In genomic region chr2:12168354-12169059, GRCh38 we compare ENCODE assay signal across 11 cellular contexts.
DNase-seq lines count a peak whose midpoint lies in the region; ATAC-seq, FAIRE-seq and TF ChIP-seq lines count a peak whose summit lies in the region.
"Had no signal": no experiment of that assay in that cellular context is flagged by ENCODE, and none has a peak within 500 bp of the region (broad histone marks: within the 10 kb centered on the region; RNA-seq: fewer than 3 reads in every experiment).

No MANE protein-coding gene starts in this region.

- H3K4me3 Mint-ChIP-seq in CD4-positive, CD25-positive, alpha-beta regulatory T cell, result no peak overlapping the region
- H3K4me3 Mint-ChIP-seq: natural killer cell had no signal

- TF ChIP-seq EP300 in HepG2 (IDR thresholded peaks at IDR 0.05; ENCODE audit: low read depth in 2 of 2, low read length in 2 of 2), result no peak
- TF ChIP-seq EP300 in HepG2 (CRISPR knock-in tag; IDR thresholded peaks at IDR 0.05; ENCODE audit: borderline replicate concordance), result no peak

- no peaks in the 10 kb centered on the region for H3K27me3 Mint-ChIP-seq in CD4-positive, CD25-positive, alpha-beta regulatory T cell

- H3K4me1 Mint-ChIP-seq in CD4-positive, CD25-positive, alpha-beta regulatory T cell, result peaks cover 0 to 37% (median 2%) of the 10 kb centered on the region in 4 donors

- POLR2A ChIA-PET in HepG2 (lab: Yijun Ruan, JAX), result no interaction called here

- H3K9me3 Mint-ChIP-seq in CD4-positive, CD25-positive, alpha-beta regulatory T cell, result peaks cover 0 to 1% (median 0%) of the 10 kb centered on the region in 7 donors
- H3K9me3 Mint-ChIP-seq: natural killer cell had no signal

- no peaks in the 10 kb centered on the region for H3K36me3 ChIP-seq in CD4-positive, CD25-positive, alpha-beta regulatory T cell (ENCODE audit: control insufficient read depth, insufficient read depth, low read length)
- no peaks in the 10 kb centered on the region for H3K36me3 ChIP-seq in esophagus squamous epithelium
- H3K36me3 ChIP-seq in rectal smooth muscle tissue (ENCODE audit: control insufficient read depth, insufficient read depth, low read length), result no peaks in the 10 kb centered on the region
- no peaks in the 10 kb centered on the region for H3K36me3 ChIP-seq in HepG2 (replicated peaks in 1 of 2; ENCODE audit: control insufficient read depth in 1 of 2, insufficient read depth in 2 of 2, low read length in 2 of 2)

- no peaks in the 10 kb centered on the region for H4K20me1 ChIP-seq in HepG2 (ENCODE audit: insufficient read depth, low read length)

- H3K4me2 ChIP-seq in HepG2 (ENCODE audit: low read depth, low read length), result no peak overlapping the region

- peaks cover 6% of the 10 kb centered on the region for H3K4me1 ChIP-seq in CD4-positive, CD25-positive, alpha-beta regulatory T cell (ENCODE audit: control insufficient read depth, insufficient read depth, low read length, poor library complexity, severe bottlenecking)
- H3K4me1 ChIP-seq in esophagus squamous epithelium, result peaks cover 7 to 28% (median 20%) of the 10 kb centered on the region in 3 donors
- peaks cover 18% of the 10 kb centered on the region for H3K4me1 ChIP-seq in rectal smooth muscle tissue (ENCODE audit: control insufficient read depth, insufficient read depth, low read length)
- H3K4me1 ChIP-seq in HepG2 (ENCODE audit: insufficient read depth, low read length), result no peaks in the 10 kb centered on the region

- no peak for ATAC-seq in CD4-positive, CD25-positive, alpha-beta regulatory T cell (ENCODE audit: low read depth in 2 of 2)
- no peak for ATAC-seq in HepG2
- ATAC-seq in GM19467 (IDR thresholded peaks at IDR 0.05; ENCODE audit: unreplicated experiment), result no peak
- no peak for ATAC-seq in HG03025 (IDR thresholded peaks at IDR 0.05; ENCODE audit: low FRiP score, unreplicated experiment)

- intact Hi-C loops in esophagus squamous epithelium (cut with DNase I), result no loop called here
- intact Hi-C loops in HepG2 (cut with micrococcal nuclease; ENCODE audit: unreplicated experiment), result loop anchor here (10.0 kb wide), 1 partner anchor 156 kb away; no protein-coding TSS in a partner anchor

- no peaks in the 10 kb centered on the region for H3K9me3 ChIP-seq in CD4-positive, CD25-positive, alpha-beta regulatory T cell (ENCODE audit: control insufficient read depth in 2 of 2, low read length in 2 of 2)
- H3K9me3 ChIP-seq in esophagus squamous epithelium (no peaks in the 10 kb centered on the region), HepG2 (ENCODE audit: low read length) (no peaks in the 10 kb centered on the region)

- H3K27ac ChIP-seq in CD4-positive, CD25-positive, alpha-beta regulatory T cell (ENCODE audit: insufficient read depth, low read length, poor library complexity, severe bottlenecking), result no peak overlapping the region
- H3K27ac ChIP-seq in esophagus squamous epithelium, result peak overlapping the region in 3 of 4 donors; percentile 66 to 77 (median 68)
- peak overlapping the region; percentile 25 for H3K27ac ChIP-seq in rectal smooth muscle tissue (ENCODE audit: low read depth, low read length)
- no peak overlapping the region for H3K27ac ChIP-seq in HepG2 (ENCODE audit: extremely low read length, insufficient read depth, low read length)

- H3K4me3 ChIP-seq in CD4-positive, CD25-positive, alpha-beta regulatory T cell (ENCODE audit: low read depth, low read length), result no peak overlapping the region
- H3K4me3 ChIP-seq in esophagus squamous epithelium (no peak overlapping the region), rectal smooth muscle tissue (ENCODE audit: low read length) (no peak overlapping the region), HepG2 (replicated peaks in 1 of 3; ENCODE audit: insufficient read depth in 1 of 3, low read depth in 2 of 3, low read length in 3 of 3) (no peak overlapping the region)

- peaks cover 6% of the 10 kb centered on the region for H3K36me3 Mint-ChIP-seq in CD4-positive, CD25-positive, alpha-beta regulatory T cell
- H3K36me3 Mint-ChIP-seq: natural killer cell had no signal

- no peaks in the 10 kb centered on the region for H3K79me2 ChIP-seq in HepG2 (ENCODE audit: insufficient read depth, low read length)

- TF ChIP-seq POLR2A in esophagus squamous epithelium (IDR thresholded peaks at IDR 0.05) (no peak), HepG2 (IDR thresholded peaks at IDR 0.05; ENCODE audit: insufficient read depth in 1 of 2, low read depth in 2 of 2, low read length in 2 of 2) (no peak)

- no peak for TF ChIP-seq RAD21 in HepG2 (CRISPR knock-in tag; IDR thresholded peaks at IDR 0.05)

- CTCF ChIA-PET in HepG2 (lab: Yijun Ruan, JAX; ENCODE audit: low intra/inter-chr PET ratio, low total read pairs), result interaction anchor here (1.0 kb wide), 1 partner anchor 839 kb away, joined by 3 read pairs; no protein-coding TSS in a partner anchor

- in situ Hi-C loops in HepG2 (cut with HindIII; ENCODE audit: extremely low pct_ligation_motif_present, low pct_unique_long_range_greater_than_20kb), result loop anchor here (5.0 kb wide), 1 partner anchor 839 kb away; no protein-coding TSS in a partner anchor

- H2AFZ ChIP-seq in HepG2 (ENCODE audit: low read length), result no peak overlapping the region

- DNase-seq in CD4-positive, CD25-positive, alpha-beta regulatory T cell, result no peak
- peak; percentile 32 for DNase-seq in OCI-M1 (lab: John Stamatoyannopoulos, UW)
- DNase-seq in esophagus squamous epithelium (lab: John Stamatoyannopoulos, UW), result no peak
- no peak for DNase-seq in HepG2 (ENCODE audit: low spot score)
- no peak for DNase-seq in stimulated activated CD4-positive, alpha-beta T cell treated with anti-CD3 and anti-CD28 coated beads, Interleukin-1b, Interleukin-23, amount 100 ng/mL, for 48 hours
- DNase-seq: natural killer cell, NCI-H2171 treated with DMSO at 0.1 percent for 48 hours had no signal

- no TSS peak for BruUV-seq in HepG2 (replicated peaks; lab: Mats Ljungman, UMichigan)

- TF ChIP-seq CTCF in esophagus squamous epithelium (IDR thresholded peaks at IDR 0.05), result no peak
- no peak for TF ChIP-seq CTCF in HepG2 (CRISPR knock-in tag; IDR thresholded peaks at IDR 0.05)

- H3K27ac Mint-ChIP-seq in CD4-positive, CD25-positive, alpha-beta regulatory T cell, result peak overlapping the region in 2 of 3 donors; percentile 68 to 84

- H3K27me3 ChIP-seq in CD4-positive, CD25-positive, alpha-beta regulatory T cell (ENCODE audit: control insufficient read depth, insufficient read depth, low read length), result peaks cover 2% of the 10 kb centered on the region
- H3K27me3 ChIP-seq in esophagus squamous epithelium, result peaks cover 0 to 2% (median 0%) of the 10 kb centered on the region in 4 donors
- H3K27me3 ChIP-seq in rectal smooth muscle tissue (ENCODE audit: control insufficient read depth, insufficient read depth, low read length), result no peaks in the 10 kb centered on the region
- H3K27me3 ChIP-seq in HepG2 (ENCODE audit: control insufficient read depth in 1 of 2, insufficient read depth in 2 of 2, low read length in 2 of 2), result 0 out of 5 replicates have a peak, but pooled peaks cover 0 to 2% of the 10 kb centered on the region in 2 experiments

- no peak for FAIRE-seq in HepG2 (lab: Jason Lieb, UNC)
- FAIRE-seq: TTC549 had no signal

- 77 to 81% methylated on average over 4 to 6 of the region's 6 CpGs for WGBS in esophagus squamous epithelium, 2 donors
- WGBS in HepG2 (ENCODE audit: low lambda C conversion rate), result 21% methylated on average over 6 of the region's 6 CpGs

- H3K9ac ChIP-seq in rectal smooth muscle tissue (ENCODE audit: low read length), result no peak overlapping the region
- H3K9ac ChIP-seq in HepG2 (ENCODE audit: insufficient read depth, low read depth, low read length), result no peak overlapping the region

TF ChIP-seq in HepG2, 621 proteins besides CTCF, POLR2A, EP300 and RAD21:
- no peak for TF ChIP-seq SP140L (CRISPR knock-in tag; IDR thresholded peaks at IDR 0.05; ENCODE audit: borderline replicate concordance)
- no peak for TF ChIP-seq PCBP1 (IDR thresholded peaks at IDR 0.05; ENCODE audit: borderline replicate concordance, low read depth, low read length)
- no peak for TF ChIP-seq KDM6A (CRISPR knock-in tag; IDR thresholded peaks at IDR 0.05; ENCODE audit: low read depth)
- TF ChIP-seq SMAD3 (CRISPR knock-in tag; IDR thresholded peaks at IDR 0.05), result no peak
- TF ChIP-seq U2AF2 (IDR thresholded peaks at IDR 0.05; ENCODE audit: low read depth, low read length), result no peak
- TF ChIP-seq NR3C1 (CRISPR knock-in tag; IDR thresholded peaks at IDR 0.05), result no peak
- no peak for TF ChIP-seq RBM39 (IDR thresholded peaks at IDR 0.05; ENCODE audit: low read depth, low read length, poor library complexity, severe bottlenecking)
- no peak for TF ChIP-seq ZNF570 (CRISPR knock-in tag; IDR thresholded peaks at IDR 0.05; ENCODE audit: borderline replicate concordance)
- TF ChIP-seq WIZ (CRISPR knock-in tag; IDR thresholded peaks at IDR 0.05), result no peak
- no peak for TF ChIP-seq SNAI1 (CRISPR knock-in tag; IDR thresholded peaks at IDR 0.05; ENCODE audit: borderline replicate concordance)
- TF ChIP-seq SIX1 (CRISPR knock-in tag; IDR thresholded peaks at IDR 0.05; ENCODE audit: borderline replicate concordance), result no peak
- TF ChIP-seq ZNF513 (CRISPR knock-in tag; conservative IDR thresholded peaks at IDR 0.05), result no peak

Comparison
In these comparisons a context has a peak if more than half of its experiments do, and no peak if none do; other contexts are left out.
1. H3K27ac ChIP-seq: peak in esophagus squamous epithelium (3 of 4) and rectal smooth muscle tissue (single experiment); none in CD4-positive, CD25-positive, alpha-beta regulatory T cell (single experiment) and HepG2 (single experiment).